Comparison of ENCODE assay signal across 9 cellular contexts in the genomic region with DNA sequence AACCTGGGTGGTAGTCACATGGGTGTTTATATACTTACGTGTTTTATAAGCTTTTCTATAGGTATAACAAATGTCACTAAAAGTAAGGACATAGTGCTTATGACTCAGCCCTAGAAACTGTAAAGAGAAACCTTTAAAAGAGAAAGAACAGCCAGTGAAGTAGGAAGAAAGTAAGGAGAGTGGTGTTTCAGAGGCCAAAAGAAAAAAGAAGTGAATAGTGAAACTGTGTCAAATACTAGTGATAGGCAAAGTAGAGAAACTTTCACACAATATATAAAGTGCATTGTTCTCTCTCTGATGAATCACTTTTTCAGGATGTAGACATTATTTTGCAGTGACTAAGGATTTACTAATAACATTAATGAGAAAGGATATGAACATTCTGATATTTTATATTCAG.
DNase-seq lines count a peak whose midpoint lies in the region; ATAC-seq and TF ChIP-seq lines count a peak whose summit lies in the region.
"Had no signal": no experiment of that assay in that cellular context is flagged by ENCODE, and none has a peak within 500 bp of the region (broad histone marks: within the 10 kb centered on the region; RNA-seq: fewer than 3 reads in every experiment).

No MANE protein-coding gene starts in this region.

- intact Hi-C loops in mucosa of descending colon (cut with DNase I, micrococcal nuclease) = no loop called here
- intact Hi-C loops in aorta (cut with DNase I) = no loop called here

- H3K4me1 ChIP-seq in SJSA1 (replicated peaks) = peaks cover 32% of the 10 kb centered on the region
- H3K4me1 ChIP-seq in mucosa of descending colon (ENCODE audit: low read depth) = no peaks in the 10 kb centered on the region
- no peaks in the 10 kb centered on the region for H3K4me1 ChIP-seq in aorta (ENCODE audit: control insufficient read depth in 1 of 2, insufficient read depth in 2 of 2, low read length in 2 of 2)
- H3K4me1 ChIP-seq in right atrium auricular region = no peaks in the 10 kb centered on the region

- 97 to 98% methylated on average over 1 of the region's 1 CpG for WGBS in aorta, 2 donors

- no peaks in the 10 kb centered on the region for H3K9me3 ChIP-seq in SJSA1 (replicated peaks)
- no peaks in the 10 kb centered on the region for H3K9me3 ChIP-seq in mucosa of descending colon
- no peaks in the 10 kb centered on the region for H3K9me3 ChIP-seq in aorta (ENCODE audit: control insufficient read depth, low read length)
- H3K9me3 ChIP-seq in right atrium auricular region = no peaks in the 10 kb centered on the region

- H3K27ac ChIP-seq in SJSA1 (peak overlapping the region; percentile 10), aorta (ENCODE audit: low read depth in 1 of 2, low read length in 2 of 2) (no peak overlapping the region), right atrium auricular region (no peak overlapping the region)

- peak; percentile 60 for ATAC-seq in GM19025 (IDR thresholded peaks at IDR 0.05; ENCODE audit: low read depth, unreplicated experiment)
- ATAC-seq in HG02763 (IDR thresholded peaks at IDR 0.05; ENCODE audit: unreplicated experiment) = peak; percentile 44
- ATAC-seq in mucosa of descending colon = peak; percentile 87
- no peak for ATAC-seq in aorta (ENCODE audit: low FRiP score)

- H3K4me3 ChIP-seq in SJSA1 (no peak overlapping the region), mucosa of descending colon (no peak overlapping the region), aorta (ENCODE audit: low read length in 2 of 2) (no peak overlapping the region), right atrium auricular region (no peak overlapping the region)

- H3K36me3 ChIP-seq in SJSA1 (peaks cover 18% of the 10 kb centered on the region), mucosa of descending colon (ENCODE audit: low read depth) (no peaks in the 10 kb centered on the region), aorta (ENCODE audit: control insufficient read depth in 1 of 2, insufficient read depth in 2 of 2, low read length in 1 of 2) (no peaks in the 10 kb centered on the region), right atrium auricular region (no peaks in the 10 kb centered on the region)

- H3K27me3 ChIP-seq in SJSA1 (replicated peaks) (no peaks in the 10 kb centered on the region), aorta (ENCODE audit: control insufficient read depth in 1 of 2, insufficient read depth in 2 of 2, low read length in 1 of 2) (no peaks in the 10 kb centered on the region), right atrium auricular region (no peaks in the 10 kb centered on the region)

- TF ChIP-seq CTCF in mucosa of descending colon (IDR thresholded peaks at IDR 0.05) (no peak), right atrium auricular region (IDR thresholded peaks at IDR 0.05) (no peak)

- DNase-seq in SJSA1 (ENCODE audit: low read depth in 1 of 2, low spot score in 2 of 2) (peak in 1 of 2 experiments; percentile 34), mucosa of descending colon (no peak), aorta (no peak), right atrium auricular region (ENCODE audit: low spot score) (no peak), NCI-H345 treated with DMSO at 0.1 percent for 48 hours (lab: John Stamatoyannopoulos, UW; ENCODE audit: unreplicated experiment) (no peak)
- no peak for DNase-seq in stimulated activated CD4-positive, alpha-beta T cell treated with anti-CD3 and anti-CD28 coated beads, Interleukin-1b, Interleukin-23, amount 100 ng/mL, for 48 hours
- DNase-seq: SW 1271 had no signal
